ENCODE assay signal across 1 cellular context in the genomic region with DNA sequence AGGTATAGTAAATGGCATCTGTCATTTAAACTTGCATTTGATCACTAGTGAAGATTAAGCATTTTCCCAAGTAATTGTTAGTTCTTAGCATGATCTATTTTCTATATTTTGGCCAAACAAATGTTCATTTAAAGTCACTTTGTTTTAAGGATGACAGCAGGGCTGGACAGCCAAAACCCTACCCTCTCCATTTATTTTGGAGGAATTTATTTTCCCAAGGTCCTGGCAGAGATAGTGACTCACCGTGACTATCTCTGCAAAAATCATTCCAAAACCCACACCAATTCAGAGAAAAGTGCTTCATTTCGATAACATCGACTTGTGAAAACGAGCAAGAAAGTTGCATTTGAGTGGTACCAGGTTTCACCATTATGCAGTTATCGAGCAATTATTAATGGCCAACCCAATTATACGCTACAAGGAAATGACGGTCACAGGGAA.
TF ChIP-seq lines count a peak whose summit lies in the region.

No MANE protein-coding gene starts in this region.

TF ChIP-seq in K562, 482 proteins besides CTCF, POLR2A, EP300 and RAD21 (continued from another document and continues in another):
- no peak for TF ChIP-seq NR2C1 (IDR thresholded peaks at IDR 0.05)
- TF ChIP-seq NR2C1 (tag; IDR thresholded peaks at IDR 0.05): no peak
- peak; percentile 83; the same call in 1 of the 2 replicates for TF ChIP-seq FOXK1 (CRISPR knock-in tag; IDR thresholded peaks at IDR 0.05; ENCODE audit: borderline replicate concordance)
- TF ChIP-seq ZBTB1 (CRISPR knock-in tag; IDR thresholded peaks at IDR 0.05; ENCODE audit: borderline replicate concordance, low read depth): no peak
- no peak for TF ChIP-seq TEAD1 (CRISPR knock-in tag; IDR thresholded peaks at IDR 0.05)
- no peak for TF ChIP-seq ILF3 (IDR thresholded peaks at IDR 0.05; ENCODE audit: borderline replicate concordance)
- TF ChIP-seq, protein P1, sequence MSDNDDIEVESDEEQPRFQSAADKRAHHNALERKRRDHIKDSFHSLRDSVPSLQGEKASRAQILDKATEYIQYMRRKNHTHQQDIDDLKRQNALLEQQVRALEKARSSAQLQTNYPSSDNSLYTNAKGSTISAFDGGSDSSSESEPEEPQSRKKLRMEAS (CRISPR knock-in tag; IDR thresholded peaks at IDR 0.05): no peak
- TF ChIP-seq ETV6 (IDR thresholded peaks at IDR 0.05; ENCODE audit: borderline replicate concordance in 1 of 2, low read depth in 2 of 2, low read length in 1 of 2): no peak
- no peak for TF ChIP-seq ETV6 (CRISPR knock-in tag; IDR thresholded peaks at IDR 0.05; ENCODE audit: borderline replicate concordance)
- peak; percentile 78 for TF ChIP-seq SMARCA4 (IDR thresholded peaks at IDR 0.05)
- TF ChIP-seq CTCFL (IDR thresholded peaks at IDR 0.05; ENCODE audit: borderline replicate concordance, insufficient read depth, low read depth, low read length, poor library complexity, severe bottlenecking): no peak
- TF ChIP-seq, protein P2, sequence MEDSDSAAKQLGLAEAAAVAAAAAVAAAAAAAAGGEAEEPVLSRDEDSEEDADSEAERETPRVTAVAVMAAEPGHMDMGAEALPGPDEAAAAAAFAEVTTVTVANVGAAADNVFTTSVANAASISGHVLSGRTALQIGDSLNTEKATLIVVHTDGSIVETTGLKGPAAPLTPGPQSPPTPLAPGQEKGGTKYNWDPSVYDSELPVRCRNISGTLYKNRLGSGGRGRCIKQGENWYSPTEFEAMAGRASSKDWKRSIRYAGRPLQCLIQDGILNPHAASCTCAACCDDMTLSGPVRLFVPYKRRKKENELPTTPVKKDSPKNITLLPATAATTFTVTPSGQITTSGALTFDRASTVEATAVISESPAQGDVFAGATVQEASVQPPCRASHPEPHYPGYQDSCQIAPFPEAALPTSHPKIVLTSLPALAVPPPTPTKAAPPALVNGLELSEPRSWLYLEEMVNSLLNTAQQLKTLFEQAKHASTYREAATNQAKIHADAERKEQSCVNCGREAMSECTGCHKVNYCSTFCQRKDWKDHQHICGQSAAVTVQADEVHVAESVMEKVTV (CRISPR knock-in tag; IDR thresholded peaks at IDR 0.05): no peak
- TF ChIP-seq ZNF318 (IDR thresholded peaks at IDR 0.05; ENCODE audit: borderline replicate concordance in 1 of 2, low read depth in 1 of 2): no peak
- TF ChIP-seq NRF1 (conservative IDR thresholded peaks at IDR 0.05 in 1 of 2, IDR thresholded peaks at IDR 0.05 in 1 of 2): no peak
- TF ChIP-seq ZNF77 (CRISPR knock-in tag; IDR thresholded peaks at IDR 0.05): no peak
- TF ChIP-seq CBX2 (IDR thresholded peaks at IDR 0.05; ENCODE audit: insufficient read depth, low read length, poor library complexity, severe bottlenecking): no peak
- TF ChIP-seq MYBL2 (IDR thresholded peaks at IDR 0.05; ENCODE audit: low read depth): no peak
- TF ChIP-seq MYBL2 (CRISPR knock-in tag; IDR thresholded peaks at IDR 0.05; ENCODE audit: borderline replicate concordance): no peak
- TF ChIP-seq MXD1 (CRISPR knock-in tag; IDR thresholded peaks at IDR 0.05; ENCODE audit: borderline replicate concordance, poor library complexity, severe bottlenecking): no peak
- no peak for TF ChIP-seq SAFB2 (IDR thresholded peaks at IDR 0.05; ENCODE audit: borderline replicate concordance, low read depth, low read length, severe bottlenecking)
- TF ChIP-seq ELF1 (tag; IDR thresholded peaks at IDR 0.05): no peak
- TF ChIP-seq SMARCE1 (IDR thresholded peaks at IDR 0.05): peak; percentile 80
- TF ChIP-seq ZNF121 (CRISPR knock-in tag; conservative IDR thresholded peaks at IDR 0.05): no peak
- no peak for TF ChIP-seq EWSR1 (IDR thresholded peaks at IDR 0.05; ENCODE audit: borderline replicate concordance, low read depth, partially characterized antibody)
- TF ChIP-seq CUX1 (CRISPR knock-in tag; IDR thresholded peaks at IDR 0.05): no peak
- no peak for TF ChIP-seq TCF3 (CRISPR knock-in tag; IDR thresholded peaks at IDR 0.05)
- TF ChIP-seq PRDM10 (IDR thresholded peaks at IDR 0.05; ENCODE audit: partially characterized antibody): no peak
- TF ChIP-seq, protein P3, sequence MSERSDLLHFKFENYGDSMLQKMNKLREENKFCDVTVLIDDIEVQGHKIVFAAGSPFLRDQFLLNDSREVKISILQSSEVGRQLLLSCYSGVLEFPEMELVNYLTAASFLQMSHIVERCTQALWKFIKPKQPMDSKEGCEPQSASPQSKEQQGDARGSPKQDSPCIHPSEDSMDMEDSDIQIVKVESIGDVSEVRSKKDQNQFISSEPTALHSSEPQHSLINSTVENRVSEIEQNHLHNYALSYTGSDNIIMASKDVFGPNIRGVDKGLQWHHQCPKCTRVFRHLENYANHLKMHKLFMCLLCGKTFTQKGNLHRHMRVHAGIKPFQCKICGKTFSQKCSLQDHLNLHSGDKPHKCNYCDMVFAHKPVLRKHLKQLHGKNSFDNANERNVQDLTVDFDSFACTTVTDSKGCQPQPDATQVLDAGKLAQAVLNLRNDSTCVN (CRISPR knock-in tag; IDR thresholded peaks at IDR 0.05): no peak
- TF ChIP-seq SRSF3 (IDR thresholded peaks at IDR 0.05; ENCODE audit: insufficient read depth, low read length): no peak
- no peak; the same call in 1 of the 2 replicates for TF ChIP-seq ETV1 (tag; conservative IDR thresholded peaks at IDR 0.05; ENCODE audit: low read depth)
- no peak for TF ChIP-seq TAF7 (tag; IDR thresholded peaks at IDR 0.05)
- no peak for TF ChIP-seq RBM17 (IDR thresholded peaks at IDR 0.05; ENCODE audit: borderline replicate concordance, low read depth, low read length)
- TF ChIP-seq ZNF232 (CRISPR knock-in tag; IDR thresholded peaks at IDR 0.05): no peak
